In the genomic region with DNA sequence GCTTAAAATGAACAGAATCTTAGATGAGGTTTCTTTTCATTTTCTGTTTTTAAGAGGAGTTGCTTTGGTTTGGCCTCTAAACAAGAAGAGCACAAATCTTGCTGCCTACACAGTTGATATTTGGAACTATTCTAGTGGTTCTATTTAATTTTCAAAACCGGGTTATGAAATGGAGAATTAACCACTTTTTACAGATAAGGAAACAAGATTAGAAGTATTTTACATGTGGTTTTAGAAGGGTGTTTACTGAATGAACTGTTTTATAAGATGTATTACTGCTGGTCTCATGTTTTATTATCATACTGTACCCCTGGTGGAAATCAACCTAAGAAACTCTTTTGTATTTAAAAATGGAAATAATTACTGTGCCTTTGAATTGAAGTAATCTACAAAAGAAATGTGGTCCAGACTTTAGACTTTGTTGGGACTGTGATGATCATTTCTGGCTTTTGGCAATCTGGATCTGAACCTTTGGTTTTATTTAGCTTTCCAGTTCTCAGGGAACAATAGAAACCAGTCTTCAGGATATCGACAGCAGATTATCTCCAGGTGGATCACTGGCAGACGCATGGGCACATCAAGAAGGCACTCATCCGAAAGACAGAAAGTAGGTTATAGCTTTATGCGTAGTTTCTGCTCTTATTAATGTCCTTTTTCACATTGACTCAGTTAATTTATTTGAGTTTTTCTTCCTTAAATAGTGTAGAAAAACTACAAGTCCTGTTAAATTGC, we compare ENCODE assay signal across 1 cellular context.
TF ChIP-seq lines count a peak whose summit lies in the region.

No MANE protein-coding gene starts in this region.

TF ChIP-seq in SK-N-SH treated with all-trans-retinoic acid at 6 μM for 48 hours, 23 proteins besides CTCF, POLR2A, EP300 and RAD21 (continued from another document):
- TF ChIP-seq ARNTL (CRISPR knock-in tag; IDR thresholded peaks at IDR 0.05; ENCODE audit: borderline replicate concordance, low read depth) (no peak), ZNF565 (CRISPR knock-in tag; conservative IDR thresholded peaks at IDR 0.05; ENCODE audit: low read depth) (no peak), GLIS3 (CRISPR knock-in tag; IDR thresholded peaks at IDR 0.05) (no peak)
TF ChIP-seq in SK-N-SH treated with all-trans-retinoic acid at 6 μM for 48 hours: peak in this region for 2.
